In the genomic region with DNA sequence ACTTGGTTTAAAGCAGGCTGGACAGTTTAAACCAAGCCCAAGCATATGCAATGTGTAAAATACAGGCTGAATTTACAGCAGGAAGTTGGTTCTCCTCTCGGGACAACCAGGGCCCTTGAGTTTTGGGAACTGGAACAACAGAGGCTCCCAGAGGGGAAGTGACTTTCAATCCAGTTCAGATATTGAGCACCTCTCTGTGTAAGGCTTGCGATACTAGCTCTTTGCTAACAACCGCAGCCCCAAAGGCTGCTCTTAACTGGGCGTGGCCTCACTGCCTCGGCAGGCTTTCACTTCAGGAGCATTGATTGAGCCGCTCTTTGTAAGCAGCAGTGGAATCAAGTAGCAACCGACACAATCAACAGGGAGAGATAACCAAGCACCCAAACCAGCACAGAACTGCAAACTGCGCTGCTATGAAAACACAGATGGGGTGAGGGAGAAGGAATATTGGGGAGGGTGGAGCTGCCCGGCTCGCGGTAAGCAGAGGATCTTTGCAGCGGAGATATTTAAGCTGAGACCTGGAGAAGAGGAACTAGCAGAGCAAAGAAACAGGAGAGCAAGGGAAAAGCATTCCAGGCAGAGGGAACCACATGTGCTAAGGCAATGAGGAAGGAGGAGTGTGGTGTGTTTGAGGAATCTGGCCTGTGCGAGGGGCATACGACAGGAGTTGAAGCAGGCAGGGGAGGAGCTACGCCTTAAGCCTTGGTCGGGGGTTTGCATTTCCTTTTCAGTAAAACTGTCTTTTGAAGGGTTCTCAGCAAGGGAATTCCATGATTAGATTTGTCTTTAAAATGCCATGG, we compare ENCODE assay signal across 8 cellular contexts. TPM values are rescaled to one million over a fixed set of nuclear protein-coding genes. Genes with fewer than 3 reads are reported as not detected.
DNase-seq lines count a peak whose midpoint lies in the region; ATAC-seq, FAIRE-seq and TF ChIP-seq lines count a peak whose summit lies in the region.

No MANE protein-coding gene starts in this region.

- SMC1A ChIA-PET in GM12878 (lab: Charles Lee; ENCODE audit: uncharacterized antibody, unreplicated experiment): interaction anchor here (0.9 to 5.8 kb wide), 5 partner anchors 13 to 160 kb away, joined by 3 to 83 read pairs (median 10); no protein-coding TSS in a partner anchor

- CTCF ChIA-PET in GM12878 (lab: Yijun Ruan, JAX): interaction anchor here (0.6 to 5.2 kb wide), 15 partner anchors 9 to 156 kb away, joined by 3 to 39 read pairs (median 4); no protein-coding TSS in a partner anchor

- peak overlapping the region; percentile 93 for H2AFZ ChIP-seq in GM12878 (ENCODE audit: control insufficient read depth, low read depth, low read length)

- H3K9ac ChIP-seq in GM12878 (ENCODE audit: control insufficient read depth, insufficient read depth, low read length): peak overlapping the region; percentile 78

- no peaks in the 10 kb centered on the region for H3K9me3 ChIP-seq in GM12878 (replicated peaks; ENCODE audit: control insufficient read depth, insufficient read depth, low read length)

- RAD21 ChIA-PET in GM12878 (lab: Charles Lee; ENCODE audit: unreplicated experiment): interaction anchor here (0.5 to 2.4 kb wide), 12 partner anchors 9 to 1655 kb away, joined by 3 to 20 read pairs (median 4); no protein-coding TSS in a partner anchor

- no peak for TF ChIP-seq RAD21 in GM12878 (IDR thresholded peaks at IDR 0.05; ENCODE audit: insufficient read depth, low read depth, low read length)

- intact Hi-C loops in GM12878 (cut with micrococcal nuclease; ENCODE audit: unreplicated experiment): no loop called here

- 2% methylated on average over 16 of the region's 16 CpGs for WGBS in GM12878 (ENCODE audit: insufficient coverage, insufficient replicate concordance, low lambda C conversion rate, missing lambda C conversion rate)

- in situ Hi-C loops in G401 (cut with HindIII; ENCODE audit: low sequenced_read_pairs) (no loop called here), GM12878 (cut with MboI) (no loop called here)

- no TSS peak for BruUV-seq in GM12878 (replicated peaks; lab: Mats Ljungman, UMichigan)

- H4K20me1 ChIP-seq in GM12878 (ENCODE audit: control insufficient read depth, insufficient read depth): no peaks in the 10 kb centered on the region

- TF ChIP-seq CTCF in GM12878 (IDR thresholded peaks at IDR 0.05 in 2 of 3, conservative IDR thresholded peaks at IDR 0.05 in 1 of 3; ENCODE audit: control insufficient read depth in 2 of 3, extremely low read depth in 1 of 3, insufficient read depth in 1 of 3, low read depth in 3 of 3, low read length in 3 of 3): no peak

- peak; percentile 78 for TF ChIP-seq POLR2A in GM12878 (IDR thresholded peaks at IDR 0.05; ENCODE audit: low read depth, low read length)

- POLR2A ChIA-PET in GM12878 (lab: Charles Lee): interaction anchor here (0.6 to 2.8 kb wide), 5 partner anchors 11 to 154 kb away, joined by 3 to 37 read pairs (median 5); a partner anchor contains a TSS

- H3K4me3 ChIP-seq in GM12878: peak overlapping the region; percentile 79

- peak; percentile 98 for FAIRE-seq in GM12878 (lab: Jason Lieb, UNC)

- DNase-seq in G401 (ENCODE audit: low spot score) (peak; percentile 28), KG1 (lab: John Stamatoyannopoulos, UW) (peak; percentile 50), T follicular helper cell (ENCODE audit: low read depth) (peak; percentile 57), GM12878 (ENCODE audit: low read depth, low spot score) (no peak), islet precursor cell (peak; percentile 83), COLO829 (ENCODE audit: low spot score) (no peak)
- DNase-seq in stimulated activated CD4-positive, alpha-beta T cell treated with anti-CD3 and anti-CD28 coated beads, Interleukin-2, amount 100 ng/mL, for 4 hours (ENCODE audit: low read depth): peak; percentile 62

- no peaks in the 10 kb centered on the region for H3K27me3 ChIP-seq in GM12878 (replicated peaks in 1 of 2; ENCODE audit: control insufficient read depth in 2 of 2, insufficient read depth in 2 of 2, low read length in 1 of 2)

- peaks cover 27% of the 10 kb centered on the region for H3K79me2 ChIP-seq in GM12878 (ENCODE audit: control insufficient read depth, insufficient read depth, low read length)

- peak overlapping the region; percentile 93 for H3K27ac ChIP-seq in GM12878 (ENCODE audit: control insufficient read depth, insufficient read depth)

- no peaks in the 10 kb centered on the region for H3K36me3 ChIP-seq in GM12878 (ENCODE audit: control insufficient read depth in 2 of 2, insufficient read depth in 2 of 2, low read length in 1 of 2)

- peak; percentile 94 for ATAC-seq in GM21717 (IDR thresholded peaks at IDR 0.05; ENCODE audit: unreplicated experiment)
- ATAC-seq in GM12878: peak; percentile 98

- no peak for TF ChIP-seq EP300 in GM12878 (IDR thresholded peaks at IDR 0.05; ENCODE audit: borderline replicate concordance in 1 of 2, control insufficient read depth in 1 of 2, low read depth in 2 of 2, low read length in 2 of 2)

- peaks cover 25% of the 10 kb centered on the region for H3K4me1 ChIP-seq in GM12878 (ENCODE audit: control insufficient read depth, insufficient read depth, low read length)

- H3K4me2 ChIP-seq in GM12878 (ENCODE audit: control insufficient read depth, insufficient read depth): peak overlapping the region; percentile 99

TF ChIP-seq in GM12878, 131 proteins besides CTCF, POLR2A, EP300 and RAD21 (continues in another document):
- TF ChIP-seq CBX5 (IDR thresholded peaks at IDR 0.05; ENCODE audit: low read depth) (no peak), HDAC2 (IDR thresholded peaks at IDR 0.05) (no peak), DPF2 (IDR thresholded peaks at IDR 0.05) (no peak), JUNB (IDR thresholded peaks at IDR 0.05) (no peak), SPI1 (IDR thresholded peaks at IDR 0.05; ENCODE audit: borderline replicate concordance, insufficient read depth, low read depth, low read length) (peak; percentile 72), HDAC6 (IDR thresholded peaks at IDR 0.05; ENCODE audit: unreplicated experiment) (no peak), MTA3 (IDR thresholded peaks at IDR 0.05; ENCODE audit: borderline replicate concordance, low read length) (no peak)
- TF ChIP-seq, protein P1, sequence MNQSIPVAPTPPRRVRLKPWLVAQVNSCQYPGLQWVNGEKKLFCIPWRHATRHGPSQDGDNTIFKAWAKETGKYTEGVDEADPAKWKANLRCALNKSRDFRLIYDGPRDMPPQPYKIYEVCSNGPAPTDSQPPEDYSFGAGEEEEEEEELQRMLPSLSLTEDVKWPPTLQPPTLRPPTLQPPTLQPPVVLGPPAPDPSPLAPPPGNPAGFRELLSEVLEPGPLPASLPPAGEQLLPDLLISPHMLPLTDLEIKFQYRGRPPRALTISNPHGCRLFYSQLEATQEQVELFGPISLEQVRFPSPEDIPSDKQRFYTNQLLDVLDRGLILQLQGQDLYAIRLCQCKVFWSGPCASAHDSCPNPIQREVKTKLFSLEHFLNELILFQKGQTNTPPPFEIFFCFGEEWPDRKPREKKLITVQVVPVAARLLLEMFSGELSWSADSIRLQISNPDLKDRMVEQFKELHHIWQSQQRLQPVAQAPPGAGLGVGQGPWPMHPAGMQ (IDR thresholded peaks at IDR 0.05; ENCODE audit: borderline replicate concordance): no peak
- TF ChIP-seq, protein P2, sequence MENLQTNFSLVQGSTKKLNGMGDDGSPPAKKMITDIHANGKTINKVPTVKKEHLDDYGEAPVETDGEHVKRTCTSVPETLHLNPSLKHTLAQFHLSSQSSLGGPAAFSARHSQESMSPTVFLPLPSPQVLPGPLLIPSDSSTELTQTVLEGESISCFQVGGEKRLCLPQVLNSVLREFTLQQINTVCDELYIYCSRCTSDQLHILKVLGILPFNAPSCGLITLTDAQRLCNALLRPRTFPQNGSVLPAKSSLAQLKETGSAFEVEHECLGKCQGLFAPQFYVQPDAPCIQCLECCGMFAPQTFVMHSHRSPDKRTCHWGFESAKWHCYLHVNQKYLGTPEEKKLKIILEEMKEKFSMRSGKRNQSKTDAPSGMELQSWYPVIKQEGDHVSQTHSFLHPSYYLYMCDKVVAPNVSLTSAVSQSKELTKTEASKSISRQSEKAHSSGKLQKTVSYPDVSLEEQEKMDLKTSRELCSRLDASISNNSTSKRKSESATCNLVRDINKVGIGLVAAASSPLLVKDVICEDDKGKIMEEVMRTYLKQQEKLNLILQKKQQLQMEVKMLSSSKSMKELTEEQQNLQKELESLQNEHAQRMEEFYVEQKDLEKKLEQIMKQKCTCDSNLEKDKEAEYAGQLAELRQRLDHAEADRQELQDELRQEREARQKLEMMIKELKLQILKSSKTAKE (IDR thresholded peaks at IDR 0.05; ENCODE audit: low read depth, poor library complexity, severe bottlenecking): no peak

RNA-seq across cellular contexts. Expression of a gene that starts 17.3 kb away (rescaled TPM):
- 60.4 and 70.4 TPM in 2 replicates for total RNA-seq in G401 (2014; rRNA removed; shearing (Covaris generic))
- 61.9 and 62.1 TPM in 2 replicates for total RNA-seq in GM12878 (2013; cell fraction: nucleolus; rRNA removed)
- total RNA-seq in GM12878 (2014; rRNA removed) (34.2 and 35.3 TPM in 2 replicates), GM12878 (2014; rRNA removed; fragmentation: Illumina TruSeq; extraction: Trizol) (42.7 and 44.8 TPM in 2 replicates), GM12878 (2021) (74.0 and 77.2 TPM in 2 replicates)
- 17.9 TPM for polyA plus RNA-seq in GM12878 (2011; ENCODE audit: low read depth)
- polyA plus RNA-seq in GM12878 (2011; rRNA removed) (52.0 and 75.3 TPM in 2 replicates), GM12878 (2014; fragmentation: Illumina TruSeq; extraction: Trizol) (49.4 and 58.5 TPM in 2 replicates), GM12878 (2014; fragmentation: Nextera tagmentation; extraction: Ambion mirVana) (10 to 100 TPM; 23.7 to 46.4 TPM), GM12878 (2014; rRNA removed) (23.5 and 24.4 TPM in 2 replicates), GM12878 (2016; fragmentation: Nextera tagmentation; extraction: Ambion mirVana) (10 to 100 TPM; 32.7 to 35.0 TPM)
- polyA plus RNA-seq in GM12878 (2011; cell fraction: cytosol; rRNA removed): 23.8 and 29.4 TPM in 2 replicates
- 27.5 and 27.6 TPM in 2 replicates for polyA plus RNA-seq in GM12878 (2011; cell fraction: nucleus; rRNA removed)
- 34.6 and 44.3 TPM in 2 replicates for polyA plus RNA-seq in GM12878 (2012)
- 29.7 and 39.0 TPM in 2 replicates for polyA minus RNA-seq in GM12878 (2011; rRNA and poly(A)+ RNA removed)
- polyA minus RNA-seq in GM12878 (2011; cell fraction: cytosol; rRNA and poly(A)+ RNA removed): 12.2 and 23.7 TPM in 2 replicates
- 12.7 and 20.0 TPM in 2 replicates for polyA minus RNA-seq in GM12878 (2011; cell fraction: nucleus; rRNA and poly(A)+ RNA removed)

Comparison
In these comparisons a context has a peak if more than half of its experiments do, and no peak if none do; other contexts are left out.
1. DNase-seq: peak in G401 (single experiment), KG1 (single experiment), T follicular helper cell (single experiment), islet precursor cell (single experiment) and stimulated activated CD4-positive, alpha-beta T cell treated with anti-CD3 and anti-CD28 coated beads, Interleukin-2, amount 100 ng/mL, for 4 hours (single experiment); none in GM12878 (single experiment) and COLO829 (single experiment).